Comparison of ENCODE assay signal across 2 cellular contexts in genomic region chr10:87869139-87869538, GRCh38.
TF ChIP-seq lines count a peak whose summit lies in the region.

No MANE protein-coding gene starts in this region.

TF ChIP-seq in WTC11, 78 proteins besides CTCF, POLR2A, EP300 and RAD21:
- peak; percentile 85 for TF ChIP-seq ZNF121 (CRISPR knock-in tag; IDR thresholded peaks at IDR 0.05)

TF ChIP-seq in GM12878, 131 proteins besides CTCF, POLR2A, EP300 and RAD21:
- TF ChIP-seq MLLT1 (IDR thresholded peaks at IDR 0.05) = 0 out of 2 replicates have a peak, but pooled peaks have one; percentile 24
